Comparison of ENCODE assay signal across 8 cellular contexts in genomic region chr3:49415931-49416601, GRCh38. TPM values are rescaled to one million over a fixed set of nuclear protein-coding genes. Genes with fewer than 3 reads are reported as not detected.
A peak's percentile ranks its signal among the peaks of the same experiment; 100 is the strongest.
DNase-seq lines count a peak whose midpoint lies in the region; ATAC-seq, FAIRE-seq and TF ChIP-seq lines count a peak whose summit lies in the region.

No MANE protein-coding gene starts in this region.

- H3K4me1 Mint-ChIP-seq in HFFc6 (ENCODE audit: low read depth) (peaks cover 43% of the 10 kb centered on the region), WTC11 (peaks cover 27% of the 10 kb centered on the region)

- CTCF ChIA-PET in WTC11 (lab: Charles Lee), result interaction anchor here (0.9 to 2.5 kb wide), 8 partner anchors 28 to 245 kb away, joined by 3 to 27 read pairs (median 5); partner anchors contain the start of gene KLHDC8B

- POLR2A ChIA-PET in WTC11 (lab: Charles Lee), result interaction anchor here (1.0 kb wide), 1 partner anchor 17 kb away, joined by 3 read pairs; no protein-coding TSS in a partner anchor

- FAIRE-seq in HTR-8/SVneo (lab: Jason Lieb, UNC), result no peak

- H3K36me3 Mint-ChIP-seq in HFFc6 (ENCODE audit: low read depth) (peaks cover 44% of the 10 kb centered on the region), WTC11 (peaks cover 7% of the 10 kb centered on the region; the same call in 1 of the 2 replicates)

- ATAC-seq in WTC11 (no peak), GM19023 (IDR thresholded peaks at IDR 0.05; ENCODE audit: unreplicated experiment) (no peak)

- H3K27ac Mint-ChIP-seq in HFFc6, result peak overlapping the region; percentile 17
- H3K27ac Mint-ChIP-seq in WTC11, result peak overlapping the region; percentile 11; the same call in 1 of the 2 replicates

- H3K4me3 Mint-ChIP-seq in HFFc6, result no peak overlapping the region; the same call in 1 of the 2 replicates
- no peak overlapping the region for H3K4me3 Mint-ChIP-seq in WTC11

- TF ChIP-seq CTCF in HFFc6 (IDR thresholded peaks at IDR 0.05) (no peak), WTC11 (IDR thresholded peaks at IDR 0.05) (no peak)

- H3K27me3 Mint-ChIP-seq in HFFc6 (ENCODE audit: insufficient read depth), result peaks cover 3% of the 10 kb centered on the region; the same call in 1 of the 2 replicates
- no peaks in the 10 kb centered on the region for H3K27me3 Mint-ChIP-seq in WTC11 (ENCODE audit: low read depth)

- DNase-seq in HFFc6, result no peak
- no peak for DNase-seq in WTC11 (ENCODE audit: low spot score)
- peak; percentile 61 for DNase-seq in effector CD4-positive, alpha-beta T cell
- DNase-seq in stimulated activated CD4-positive, alpha-beta T cell treated with anti-CD3 and anti-CD28 coated beads, Interleukin-4, amount 100 ng/mL, for 1 hour, result peak; percentile 60
- no peak for DNase-seq in DMS53 treated with DMSO at 0.1 percent for 48 hours (lab: John Stamatoyannopoulos, UW; ENCODE audit: unreplicated experiment)
- DNase-seq in HTR-8/SVneo (ENCODE audit: insufficient read length, low spot score), result no peak
- DNase-seq in NCI-H524 (lab: John Stamatoyannopoulos, UW), result no peak

- no peaks in the 10 kb centered on the region for H3K9me3 Mint-ChIP-seq in HFFc6
- no peaks in the 10 kb centered on the region for H3K9me3 Mint-ChIP-seq in WTC11

TF ChIP-seq in WTC11, 78 proteins besides CTCF, POLR2A, EP300 and RAD21:
- TF ChIP-seq ESRRA (CRISPR knock-in tag; IDR thresholded peaks at IDR 0.05; ENCODE audit: borderline replicate concordance) (no peak), HMGA2 (CRISPR knock-in tag; IDR thresholded peaks at IDR 0.05) (no peak), ZNF671 (CRISPR knock-in tag; IDR thresholded peaks at IDR 0.05) (no peak), PREB (CRISPR knock-in tag; IDR thresholded peaks at IDR 0.05; ENCODE audit: borderline replicate concordance) (no peak), ZNF121 (CRISPR knock-in tag; IDR thresholded peaks at IDR 0.05) (no peak), MAX (CRISPR knock-in tag; IDR thresholded peaks at IDR 0.05) (no peak), TEAD1 (CRISPR knock-in tag; IDR thresholded peaks at IDR 0.05) (no peak), ZNF396 (CRISPR knock-in tag; IDR thresholded peaks at IDR 0.05; ENCODE audit: borderline replicate concordance) (no peak), RELA (CRISPR knock-in tag; IDR thresholded peaks at IDR 0.05; ENCODE audit: borderline replicate concordance) (no peak), ZNF219 (CRISPR knock-in tag; IDR thresholded peaks at IDR 0.05; ENCODE audit: borderline replicate concordance) (no peak), NR2C2 (CRISPR knock-in tag; IDR thresholded peaks at IDR 0.05) (no peak), FOXK1 (CRISPR knock-in tag; IDR thresholded peaks at IDR 0.05) (no peak)
- TF ChIP-seq, protein P1, sequence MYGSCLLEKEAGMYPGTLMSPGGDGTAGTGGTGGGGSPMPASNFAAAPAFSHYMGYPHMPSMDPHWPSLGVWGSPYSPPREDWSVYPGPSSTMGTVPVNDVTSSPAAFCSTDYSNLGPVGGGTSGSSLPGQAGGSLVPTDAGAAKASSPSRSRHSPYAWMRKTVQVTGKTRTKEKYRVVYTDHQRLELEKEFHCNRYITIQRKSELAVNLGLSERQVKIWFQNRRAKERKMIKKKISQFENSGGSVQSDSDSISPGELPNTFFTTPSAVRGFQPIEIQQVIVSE (CRISPR knock-in tag; IDR thresholded peaks at IDR 0.05; ENCODE audit: borderline replicate concordance), result no peak
- TF ChIP-seq, protein P2, sequence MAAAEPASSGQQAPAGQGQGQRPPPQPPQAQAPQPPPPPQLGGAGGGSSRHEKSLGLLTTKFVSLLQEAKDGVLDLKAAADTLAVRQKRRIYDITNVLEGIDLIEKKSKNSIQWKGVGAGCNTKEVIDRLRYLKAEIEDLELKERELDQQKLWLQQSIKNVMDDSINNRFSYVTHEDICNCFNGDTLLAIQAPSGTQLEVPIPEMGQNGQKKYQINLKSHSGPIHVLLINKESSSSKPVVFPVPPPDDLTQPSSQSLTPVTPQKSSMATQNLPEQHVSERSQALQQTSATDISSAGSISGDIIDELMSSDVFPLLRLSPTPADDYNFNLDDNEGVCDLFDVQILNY (CRISPR knock-in tag; IDR thresholded peaks at IDR 0.05), result no peak

RNA-seq across cellular contexts. Expression of gene TCTA, which starts 3.8 kb away (rescaled TPM):
- total RNA-seq in HFFc6 (2021; fragmentation: NEBNext Ultra II Directional; extraction: Animal tissue kit (Norgen Biotek cat#: 25700)), result 10 to 100 TPM; 45.5 to 58.7 (median 49.9) TPM
- total RNA-seq in WTC11 (2021), result 10.1 to 11.9 TPM (median 11.5 TPM) in 3 replicates

RNA-seq across cellular contexts. Expression of gene RHOA, which starts 4.3 kb away (rescaled TPM):
- total RNA-seq in HFFc6 (2021; fragmentation: NEBNext Ultra II Directional; extraction: Animal tissue kit (Norgen Biotek cat#: 25700)), result 100 to 1,000 TPM; 703 to 739 (median 716) TPM
- 367 to 398 TPM (median 389 TPM) in 3 replicates for total RNA-seq in WTC11 (2021)

RNA-seq across cellular contexts. Expression of gene AMT, which starts 6.2 kb away (rescaled TPM):
- total RNA-seq in HFFc6 (2021; fragmentation: NEBNext Ultra II Directional; extraction: Animal tissue kit (Norgen Biotek cat#: 25700)), result 1 to 10 TPM in 5 of 6 experiments, under 1 TPM in 1; 0.78 to 3.2 (median 1.2) TPM
- 54.6 to 66.6 TPM (median 57.8 TPM) in 3 replicates for total RNA-seq in WTC11 (2021)

RNA-seq across cellular contexts. Expression of gene NICN1, which starts 13.1 kb away (rescaled TPM):
- 10 to 100 TPM; 10.3 to 15.8 (median 13.2) TPM for total RNA-seq in HFFc6 (2021; fragmentation: NEBNext Ultra II Directional; extraction: Animal tissue kit (Norgen Biotek cat#: 25700))
- total RNA-seq in WTC11 (2021), result 11.0 to 12.7 TPM (median 11.5 TPM) in 3 replicates

RNA-seq across cellular contexts. Expression of gene DAG1, which starts 54.0 kb away (rescaled TPM):
- 100 to 1,000 TPM; 101 to 121 (median 106) TPM for total RNA-seq in HFFc6 (2021; fragmentation: NEBNext Ultra II Directional; extraction: Animal tissue kit (Norgen Biotek cat#: 25700))
- 113 to 119 TPM (median 115 TPM) in 3 replicates for total RNA-seq in WTC11 (2021)

Comparison
In these comparisons a context has a peak if more than half of its experiments do, and no peak if none do; other contexts are left out.
1. DNase-seq: peak in effector CD4-positive, alpha-beta T cell (single experiment) and stimulated activated CD4-positive, alpha-beta T cell treated with anti-CD3 and anti-CD28 coated beads, Interleukin-4, amount 100 ng/mL, for 1 hour (single experiment); none in HFFc6 (single experiment), WTC11 (single experiment), DMS53 treated with DMSO at 0.1 percent for 48 hours (single experiment), HTR-8/SVneo (single experiment) and NCI-H524 (0 of 2).
2. RNA of gene AMT, which starts 6.2 kb away (total RNA-seq): 54.6 to 66.6 TPM in WTC11; 0.78 to 3.2 TPM in HFFc6; every median in the first group is over 10 times any median in the second.